Comparison of ENCODE assay signal across 27 cellular contexts in genomic region chr3:14295777-14296176, GRCh38.
DNase-seq lines count a peak whose midpoint lies in the region; ATAC-seq and TF ChIP-seq lines count a peak whose summit lies in the region.
"Had no signal": no experiment of that assay in that cellular context is flagged by ENCODE, and none has a peak within 500 bp of the region (broad histone marks: within the 10 kb centered on the region; RNA-seq: fewer than 3 reads in every experiment).

No MANE protein-coding gene starts in this region.

- TF ChIP-seq POLR2A in transverse colon (IDR thresholded peaks at IDR 0.05): no peak

- no peaks in the 10 kb centered on the region for H3K36me3 ChIP-seq in RWPE2 (ENCODE audit: low read depth)
- H3K36me3 ChIP-seq in mesenchymal stem cell (ENCODE audit: control insufficient read depth in 1 of 2, insufficient read depth in 2 of 2, low read depth in 1 of 2, low read length in 2 of 2): no peaks in the 10 kb centered on the region
- H3K36me3 ChIP-seq in transverse colon: no peaks in the 10 kb centered on the region
- H3K36me3 ChIP-seq: neutrophil, spleen, upper lobe of left lung had no signal

- DNase-seq in HT-29 (ENCODE audit: low spot score) (peak; percentile 41), RWPE2 (ENCODE audit: low spot score) (no peak), mesenchymal stem cell (peak; percentile 26), transverse colon (no peak), UCSD-AML1 (lab: John Stamatoyannopoulos, UW; ENCODE audit: unreplicated experiment) (no peak)
- DNase-seq in activated CD8-positive, alpha-beta memory T cell treated with anti-CD3 and anti-CD28 coated beads for 24 hours: no peak
- DNase-seq: activated CD4-positive, alpha-beta memory T cell treated with anti-CD3 and anti-CD28 coated beads for 36 hours; activated CD4-positive, CD25-positive, alpha-beta regulatory T cell treated with anti-CD3 and anti-CD28 coated beads, Interleukin-2, amount 50 U/mL, for 72 hours; anterior cingulate cortex; effector CD8-positive, alpha-beta T cell; EL; glutamatergic neuron; HFFc6; left cardiac atrium; mammary epithelial cell; NCI-H1105; NCI-H2029 treated with DMSO at 0.1 percent for 48 hours; NCI-H774; RPMI8226; spleen; T-helper 1 cell; upper lobe of left lung had no signal

- H3K9me3 ChIP-seq in RWPE2 (ENCODE audit: severe bottlenecking): no peaks in the 10 kb centered on the region
- no peaks in the 10 kb centered on the region for H3K9me3 ChIP-seq in mesenchymal stem cell (ENCODE audit: control insufficient read depth, low read length)
- no peaks in the 10 kb centered on the region for H3K9me3 ChIP-seq in transverse colon
- H3K9me3 ChIP-seq: neutrophil, spleen, upper lobe of left lung had no signal

- peak overlapping the region; percentile 32 for H3K4me2 ChIP-seq in mesenchymal stem cell (ENCODE audit: low read length, poor library complexity, severe bottlenecking)

- no peak overlapping the region for H3K4ac ChIP-seq in mesenchymal stem cell (ENCODE audit: low read depth in 1 of 2, low read length in 2 of 2)

- no peak overlapping the region for H3K23ac ChIP-seq in mesenchymal stem cell (ENCODE audit: low read length in 2 of 2)

- no peak overlapping the region for H2BK120ac ChIP-seq in mesenchymal stem cell (ENCODE audit: low read depth, low read length)

- peak; percentile 85 for TF ChIP-seq EP300 in transverse colon (IDR thresholded peaks at IDR 0.05; ENCODE audit: low read depth)

- peak overlapping the region; percentile 87 for H2BK5ac ChIP-seq in mesenchymal stem cell (ENCODE audit: low read depth, low read length, poor library complexity, severe bottlenecking)

- no peak overlapping the region for H2BK15ac ChIP-seq in mesenchymal stem cell (ENCODE audit: low read depth, poor library complexity, severe bottlenecking)

- no peaks in the 10 kb centered on the region for H3K79me1 ChIP-seq in mesenchymal stem cell (replicated peaks; ENCODE audit: low read length, poor library complexity, severe bottlenecking)

- H3K27ac ChIP-seq in RWPE2 (ENCODE audit: poor library complexity, severe bottlenecking) (no peak overlapping the region), mesenchymal stem cell (ENCODE audit: low read length, poor library complexity, severe bottlenecking) (peak overlapping the region; percentile 90), transverse colon (peak overlapping the region; percentile 58 to 78 (median 59))
- H3K27ac ChIP-seq: C4-2B, neutrophil, spleen, upper lobe of left lung had no signal

- H3K27me3 ChIP-seq in RWPE2 (ENCODE audit: insufficient read depth, poor library complexity, severe bottlenecking) (no peaks in the 10 kb centered on the region), mesenchymal stem cell (ENCODE audit: control insufficient read depth in 1 of 2, insufficient read depth in 1 of 2, low read length in 2 of 2) (peaks cover 0 to 46% of the 10 kb centered on the region in 2 experiments), transverse colon (no peaks in the 10 kb centered on the region)
- H3K27me3 ChIP-seq: upper lobe of left lung had no signal

- no peak overlapping the region for H3K4me3 ChIP-seq in RWPE2 (ENCODE audit: severe bottlenecking)
- no peak overlapping the region for H3K4me3 ChIP-seq in mesenchymal stem cell (ENCODE audit: insufficient read depth in 1 of 2, low read depth in 1 of 2, low read length in 2 of 2)
- no peak overlapping the region for H3K4me3 ChIP-seq in transverse colon
- H3K4me3 ChIP-seq: spleen, upper lobe of left lung had no signal

- H3K4me1 ChIP-seq in RWPE2 (ENCODE audit: insufficient read depth, poor library complexity, severe bottlenecking): peaks cover 3% of the 10 kb centered on the region
- peaks cover 16% of the 10 kb centered on the region for H3K4me1 ChIP-seq in mesenchymal stem cell (ENCODE audit: control insufficient read depth, insufficient read depth, low read depth, low read length)
- H3K4me1 ChIP-seq in transverse colon: peaks cover 2 to 31% (median 28%) of the 10 kb centered on the region in 4 donors

- no peak overlapping the region for H3K18ac ChIP-seq in mesenchymal stem cell (ENCODE audit: low read depth in 1 of 2, low read length in 2 of 2)

- H4K91ac ChIP-seq in mesenchymal stem cell (ENCODE audit: low read length): no peak overlapping the region

- H2AK5ac ChIP-seq in mesenchymal stem cell (ENCODE audit: low read length, severe bottlenecking): peak overlapping the region; percentile 83

- TF ChIP-seq CTCF in RWPE2 (IDR thresholded peaks at IDR 0.05; ENCODE audit: poor library complexity, severe bottlenecking) (no peak), transverse colon (IDR thresholded peaks at IDR 0.05) (no peak)

- intact Hi-C loops in transverse colon (cut with DNase I; ENCODE audit: low total_unique reads): no loop called here

- H3K9ac ChIP-seq in mesenchymal stem cell (ENCODE audit: low read length): no peak overlapping the region

- WGBS in mesenchymal stem cell: 86% methylated on average over 4 of the region's 4 CpGs
- 65 to 69% methylated on average over 3 to 4 of the region's 4 CpGs for WGBS in transverse colon (ENCODE audit: low coverage in 1 of 2), 2 donors

- in situ Hi-C loops in transverse colon (cut with MboI; ENCODE audit: low pct_ligation_motif_present in 1 of 4, low pct_unique_long_range_greater_than_20kb in 1 of 4, low sequenced_read_pairs in 3 of 4): no loop called here

- ATAC-seq in RWPE2 (ENCODE audit: low read depth) (peak; percentile 19; the same call in 1 of the 3 replicates), HG03457 (IDR thresholded peaks at IDR 0.05; ENCODE audit: unreplicated experiment) (no peak)
- ATAC-seq: activated naive CD4-positive, alpha-beta T cell treated with anti-CD3 and anti-CD28 coated beads, Interleukin-2, amount 50 U/mL, for 72 hours; activated T-helper 17 cell treated with anti-CD3 and anti-CD28 coated beads, Interleukin-2, amount 50 U/mL, for 72 hours; left cardiac atrium had no signal

- H2AFZ ChIP-seq in mesenchymal stem cell (ENCODE audit: low read depth, low read length): no peak overlapping the region

- H4K8ac ChIP-seq in mesenchymal stem cell (ENCODE audit: low read length): no peak overlapping the region

- H2BK12ac ChIP-seq in mesenchymal stem cell (ENCODE audit: low read length in 2 of 2): no peak overlapping the region

- H3K14ac ChIP-seq in mesenchymal stem cell (ENCODE audit: low read length in 2 of 2): no peak overlapping the region

Comparison
In these comparisons a context has a peak if more than half of its experiments do, and no peak if none do; other contexts are left out.
1. DNase-seq: peak in HT-29 (single experiment) and mesenchymal stem cell (single experiment); none in RWPE2 (single experiment), transverse colon (single experiment), activated CD8-positive, alpha-beta memory T cell treated with anti-CD3 and anti-CD28 coated beads for 24 hours (single experiment) and UCSD-AML1 (single experiment).